8 cellular contexts compared by ENCODE assay signal in genomic region chr17:82231562-82232321, GRCh38. TPM values are rescaled to one million over a fixed set of nuclear protein-coding genes. Genes with fewer than 3 reads are reported as not detected.
DNase-seq lines count a peak whose midpoint lies in the region; ATAC-seq and TF ChIP-seq lines count a peak whose summit lies in the region.

No MANE protein-coding gene starts in this region.

- H3K4me1 Mint-ChIP-seq in CD8-positive, alpha-beta T cell (ENCODE audit: low read depth): peaks cover 19% of the 10 kb centered on the region
- H3K4me1 Mint-ChIP-seq in WTC11: peaks cover 6% of the 10 kb centered on the region

- DNase-seq in CD8-positive, alpha-beta T cell: peak in 3 of 7 experiments; percentile 42 to 57 (median 49)
- DNase-seq in WTC11 (ENCODE audit: low spot score): peak; percentile 61
- DNase-seq in left ventricle myocardium inferior: peak; percentile 86
- DNase-seq in psoas muscle: peak; percentile 86 to 87

- POLR2A ChIA-PET in CD8-positive, alpha-beta T cell (lab: Charles Lee): no interaction called here
- POLR2A ChIA-PET in WTC11 (lab: Charles Lee): interaction anchor here (1.2 kb wide), 1 partner anchor 10 kb away, joined by 4 read pairs; no protein-coding TSS in a partner anchor

- peak; percentile 3 for ATAC-seq in CD8-positive, alpha-beta T cell
- ATAC-seq in HG03066 (IDR thresholded peaks at IDR 0.05; ENCODE audit: low read depth, unreplicated experiment) (peak; percentile 8), WTC11 (peak; percentile 13), psoas muscle (peak; percentile 10 to 39 (median 14)), GM18517 (IDR thresholded peaks at IDR 0.05; ENCODE audit: unreplicated experiment) (no peak), HG02588 (IDR thresholded peaks at IDR 0.05; ENCODE audit: unreplicated experiment) (no peak), HG02571 (IDR thresholded peaks at IDR 0.05; ENCODE audit: unreplicated experiment) (no peak)

- intact Hi-C loops in CD8-positive, alpha-beta T cell (cut with DNase I, micrococcal nuclease): loop anchor here (2.0 to 10.0 kb wide), 2 partner anchors 67 to 183 kb away; partner anchors contain the start of genes HEXD (in 1 of the 2) and OGFOD3 (in 1 of the 2)
- intact Hi-C loops in left ventricle myocardium inferior (cut with micrococcal nuclease): loop anchor here (10.0 kb wide), 1 partner anchor 93 kb away; no protein-coding TSS in a partner anchor
- intact Hi-C loops in psoas muscle (cut with DNase I): loop anchor here in 1 of 2 donors (1.0 kb wide), 1 partner anchor 62 kb away; no protein-coding TSS in a partner anchor

- H3K27ac Mint-ChIP-seq in CD8-positive, alpha-beta T cell: no peak overlapping the region
- no peak overlapping the region for H3K27ac Mint-ChIP-seq in WTC11

- H3K9me3 Mint-ChIP-seq in CD8-positive, alpha-beta T cell: no peaks in the 10 kb centered on the region
- no peaks in the 10 kb centered on the region for H3K9me3 Mint-ChIP-seq in WTC11

- no peaks in the 10 kb centered on the region for H3K36me3 ChIP-seq in CD8-positive, alpha-beta T cell (ENCODE audit: insufficient read depth, low read length)
- H3K36me3 ChIP-seq in left ventricle myocardium inferior: no peaks in the 10 kb centered on the region
- H3K36me3 ChIP-seq in psoas muscle (ENCODE audit: insufficient read depth in 1 of 2, low read depth in 1 of 2): peaks cover 0 to 1% of the 10 kb centered on the region in 2 donors

- no peaks in the 10 kb centered on the region for H3K9me3 ChIP-seq in CD8-positive, alpha-beta T cell (ENCODE audit: low read length)
- H3K9me3 ChIP-seq in left ventricle myocardium inferior (replicated peaks) (no peaks in the 10 kb centered on the region), psoas muscle (no peaks in the 10 kb centered on the region)

- CTCF ChIA-PET in CD8-positive, alpha-beta T cell (lab: Charles Lee): interaction anchor here (1.1 to 1.5 kb wide), 2 partner anchors 26 to 42 kb away, joined by 3 to 4 read pairs; partner anchors contain the start of gene CSNK1D
- CTCF ChIA-PET in WTC11 (lab: Charles Lee): interaction anchor here (0.5 to 1.5 kb wide), 6 partner anchors 9 to 212 kb away, joined by 3 to 4 read pairs (median 3); partner anchors contain the start of gene DCXR

- peak overlapping the region; percentile 5 for H3K4me3 ChIP-seq in CD8-positive, alpha-beta T cell (ENCODE audit: low read depth, low read length)
- peak overlapping the region; percentile 73 for H3K4me3 ChIP-seq in left ventricle myocardium inferior
- peak overlapping the region; percentile 75 for H3K4me3 ChIP-seq in psoas muscle

- H3K4me3 Mint-ChIP-seq in CD8-positive, alpha-beta T cell: no peak overlapping the region
- peak overlapping the region; percentile 35; the same call in 1 of the 2 replicates for H3K4me3 Mint-ChIP-seq in WTC11

- no peaks in the 10 kb centered on the region for H3K36me3 Mint-ChIP-seq in CD8-positive, alpha-beta T cell
- H3K36me3 Mint-ChIP-seq in WTC11: no peaks in the 10 kb centered on the region

- H3K27ac ChIP-seq in CD8-positive, alpha-beta T cell (ENCODE audit: low read depth, low read length): no peak overlapping the region
- H3K27ac ChIP-seq in left ventricle myocardium inferior (replicated peaks) (peak overlapping the region; percentile 98), psoas muscle (peak overlapping the region; percentile 77)

- H3K27me3 ChIP-seq in CD8-positive, alpha-beta T cell (ENCODE audit: insufficient read depth, low read length): no peaks in the 10 kb centered on the region
- peaks cover 13% of the 10 kb centered on the region for H3K27me3 ChIP-seq in left ventricle myocardium inferior (ENCODE audit: low read depth)
- no peaks in the 10 kb centered on the region for H3K27me3 ChIP-seq in psoas muscle (ENCODE audit: insufficient read depth in 3 of 3, low read length in 2 of 3)

- H3K27me3 Mint-ChIP-seq in CD8-positive, alpha-beta T cell (ENCODE audit: low read depth): no peaks in the 10 kb centered on the region
- peaks cover 30% of the 10 kb centered on the region for H3K27me3 Mint-ChIP-seq in WTC11 (ENCODE audit: low read depth)

- 31 to 38% (median 37%) methylated on average over 41 to 42 of the region's 42 CpGs for WGBS in psoas muscle, 3 donors

- peaks cover 51% of the 10 kb centered on the region for H3K4me1 ChIP-seq in CD8-positive, alpha-beta T cell (ENCODE audit: insufficient read depth, low read length)
- H3K4me1 ChIP-seq in left ventricle myocardium inferior (peaks cover 75% of the 10 kb centered on the region), psoas muscle (peaks cover 59% of the 10 kb centered on the region)

- TF ChIP-seq CTCF in CD8-positive, alpha-beta T cell (IDR thresholded peaks at IDR 0.05): no peak
- TF ChIP-seq CTCF in WTC11 (IDR thresholded peaks at IDR 0.05) (no peak), left ventricle myocardium inferior (IDR thresholded peaks at IDR 0.05; ENCODE audit: borderline replicate concordance) (no peak), psoas muscle (IDR thresholded peaks at IDR 0.05) (no peak)

TF ChIP-seq in WTC11, 78 proteins besides CTCF, POLR2A, EP300 and RAD21:
- TF ChIP-seq HMGXB4 (CRISPR knock-in tag; IDR thresholded peaks at IDR 0.05) (no peak), IRF2 (CRISPR knock-in tag; IDR thresholded peaks at IDR 0.05; ENCODE audit: borderline replicate concordance, low read depth) (no peak), ETV6 (CRISPR knock-in tag; IDR thresholded peaks at IDR 0.05) (peak; percentile 41; the same call in 1 of the 2 replicates), ZBTB43 (CRISPR knock-in tag; IDR thresholded peaks at IDR 0.05) (0 out of 2 replicates have a peak, but pooled peaks have one; percentile 29), GABPB1 (CRISPR knock-in tag; IDR thresholded peaks at IDR 0.05) (peak; percentile 52)

RNA-seq across cellular contexts. Expression of gene SLC16A3, which starts 2.9 kb away (rescaled TPM):
- 100 to 1,000 TPM in 1 of 2 experiments, 10 to 100 TPM in 1; 94.0 to 103 TPM for total RNA-seq in CD8-positive, alpha-beta T cell
- total RNA-seq in WTC11 (2021) (28.7 to 65.3 TPM (median 58.5 TPM) in 3 replicates), left ventricle myocardium inferior (8.5 TPM), psoas muscle (100 to 1,000 TPM in 2 of 4 donors, 10 to 100 TPM in 2; 18.6 to 182 (median 70.1) TPM)
- 100 to 1,000 TPM; 102 to 263 (median 128) TPM for polyA plus RNA-seq in psoas muscle

RNA-seq across cellular contexts. Expression of gene CCDC57, which starts 19.1 kb away (rescaled TPM):
- 100 to 1,000 TPM; 175 to 184 TPM for total RNA-seq in CD8-positive, alpha-beta T cell
- total RNA-seq in WTC11 (2021) (15.1 to 20.0 TPM (median 16.9 TPM) in 3 replicates), left ventricle myocardium inferior (8.1 TPM), psoas muscle (10 to 100 TPM; 10.2 to 15.3 (median 12.4) TPM)
- polyA plus RNA-seq in psoas muscle: 10 to 100 TPM in 1 of 3 donors, 1 to 10 TPM in 2; 7.2 to 11.1 (median 8.6) TPM

RNA-seq across cellular contexts. Expression of gene CSNK1D, which starts 41.8 kb away (rescaled TPM):
- 100 to 1,000 TPM; 369 to 393 TPM for total RNA-seq in CD8-positive, alpha-beta T cell
- total RNA-seq in WTC11 (2021) (101 to 111 TPM (median 107 TPM) in 3 replicates), left ventricle myocardium inferior (61.8 TPM), psoas muscle (100 to 1,000 TPM in 3 of 4 donors, 10 to 100 TPM in 1; 73.5 to 139 (median 116) TPM)
- polyA plus RNA-seq in psoas muscle: 100 to 1,000 TPM in 1 of 3 donors, 10 to 100 TPM in 2; 74.3 to 124 (median 92.7) TPM

Comparison
In these comparisons a context has a peak if more than half of its experiments do, and no peak if none do; other contexts are left out.
1. ATAC-seq: peak in CD8-positive, alpha-beta T cell (single experiment), HG03066 (single experiment), WTC11 (single experiment) and psoas muscle (4 of 4); none in GM18517 (single experiment), HG02588 (single experiment) and HG02571 (single experiment).
2. H3K4me3 ChIP-seq: peak in every context shown above with its lines; median percentile 75 in psoas muscle; 73 in left ventricle myocardium inferior; 5 in CD8-positive, alpha-beta T cell.